ENCODE assay signal across 1 cellular context in the genomic region with DNA sequence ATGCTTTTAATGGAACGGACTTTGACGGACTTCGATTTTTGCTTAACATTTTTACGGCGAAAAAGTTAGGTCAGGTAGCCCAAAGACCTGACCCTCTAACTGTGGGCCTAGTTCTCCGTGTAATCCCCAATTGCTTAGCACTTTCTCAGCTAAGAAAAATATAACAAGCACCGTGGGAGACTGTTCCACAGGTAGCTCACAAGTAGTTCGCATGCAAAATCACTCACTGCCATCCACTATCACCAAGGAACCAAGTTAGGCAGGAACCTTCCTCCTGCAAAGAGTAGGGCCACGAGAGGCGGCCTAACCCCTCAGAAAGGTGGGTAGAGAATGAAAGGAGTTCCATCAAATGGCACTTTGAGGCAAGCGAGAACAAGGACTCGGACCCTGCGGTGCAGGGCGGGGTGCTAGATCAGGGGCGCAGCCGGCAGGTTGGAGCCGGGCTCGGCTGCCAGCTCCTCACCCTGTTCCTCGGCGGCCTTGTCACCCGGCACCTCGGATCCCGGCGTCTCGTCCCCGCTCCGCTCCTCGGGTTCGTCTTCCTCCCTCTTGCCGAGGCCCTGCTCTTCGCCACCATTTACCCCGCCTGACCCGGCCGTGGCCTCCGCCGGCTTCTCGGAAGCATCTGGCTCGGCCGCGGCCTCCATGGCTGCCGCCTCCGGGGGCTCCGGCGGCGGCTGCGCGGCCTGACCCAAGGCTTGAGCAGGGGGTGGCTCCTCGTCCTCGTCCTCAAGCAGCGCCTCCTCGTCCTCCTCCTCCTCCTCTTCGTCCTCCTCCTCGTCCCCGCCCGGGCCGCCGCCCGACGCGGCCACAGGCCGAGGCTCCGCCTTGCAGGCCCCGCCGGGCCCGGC.
A peak's percentile ranks its signal among the peaks of the same experiment; 100 is the strongest.
TF ChIP-seq lines count a peak whose summit lies in the region.

No MANE protein-coding gene starts in this region.

TF ChIP-seq in H1, 55 proteins besides CTCF, POLR2A, EP300 and RAD21:
- no peak for TF ChIP-seq RFX5 (IDR thresholded peaks at IDR 0.05; ENCODE audit: borderline replicate concordance, low read depth, low read length)
- 0 out of 4 replicates have a peak, but pooled peaks of 1 of the 2 experiments have one; percentile 29 for TF ChIP-seq HDAC2 (IDR thresholded peaks at IDR 0.05; ENCODE audit: borderline replicate concordance in 1 of 2, low read depth in 2 of 2, low read length in 2 of 2)
- peak; percentile 22 for TF ChIP-seq KDM4A (IDR thresholded peaks at IDR 0.05; ENCODE audit: low read depth, low read length, severe bottlenecking)
- TF ChIP-seq SIN3A (conservative IDR thresholded peaks at IDR 0.05 in 1 of 2, IDR thresholded peaks at IDR 0.05 in 1 of 2; ENCODE audit: low read depth in 1 of 2, low read length in 2 of 2), result 0 out of 4 replicates have a peak, but pooled peaks of 1 of the 2 experiments have one; percentile 16
- TF ChIP-seq JUN (IDR thresholded peaks at IDR 0.05; ENCODE audit: low read depth, low read length), result no peak
